In genomic region chr14:67542620-67543019, GRCh38 we compare ENCODE assay signal across 1 cellular context. TPM values are rescaled to one million over a fixed set of nuclear protein-coding genes. Genes with fewer than 3 reads are reported as not detected.
"Had no signal": no experiment of that assay in that cellular context is flagged by ENCODE, and none has a peak within 500 bp of the region (broad histone marks: within the 10 kb centered on the region; RNA-seq: fewer than 3 reads in every experiment).

No MANE protein-coding gene starts in this region.

RNA-seq across cellular contexts. Expression of gene PLEKHH1, which starts 9.5 kb away (rescaled TPM):
- total RNA-seq: natural killer cell had no signal
